Comparison of ENCODE assay signal across 9 cellular contexts in the genomic region with DNA sequence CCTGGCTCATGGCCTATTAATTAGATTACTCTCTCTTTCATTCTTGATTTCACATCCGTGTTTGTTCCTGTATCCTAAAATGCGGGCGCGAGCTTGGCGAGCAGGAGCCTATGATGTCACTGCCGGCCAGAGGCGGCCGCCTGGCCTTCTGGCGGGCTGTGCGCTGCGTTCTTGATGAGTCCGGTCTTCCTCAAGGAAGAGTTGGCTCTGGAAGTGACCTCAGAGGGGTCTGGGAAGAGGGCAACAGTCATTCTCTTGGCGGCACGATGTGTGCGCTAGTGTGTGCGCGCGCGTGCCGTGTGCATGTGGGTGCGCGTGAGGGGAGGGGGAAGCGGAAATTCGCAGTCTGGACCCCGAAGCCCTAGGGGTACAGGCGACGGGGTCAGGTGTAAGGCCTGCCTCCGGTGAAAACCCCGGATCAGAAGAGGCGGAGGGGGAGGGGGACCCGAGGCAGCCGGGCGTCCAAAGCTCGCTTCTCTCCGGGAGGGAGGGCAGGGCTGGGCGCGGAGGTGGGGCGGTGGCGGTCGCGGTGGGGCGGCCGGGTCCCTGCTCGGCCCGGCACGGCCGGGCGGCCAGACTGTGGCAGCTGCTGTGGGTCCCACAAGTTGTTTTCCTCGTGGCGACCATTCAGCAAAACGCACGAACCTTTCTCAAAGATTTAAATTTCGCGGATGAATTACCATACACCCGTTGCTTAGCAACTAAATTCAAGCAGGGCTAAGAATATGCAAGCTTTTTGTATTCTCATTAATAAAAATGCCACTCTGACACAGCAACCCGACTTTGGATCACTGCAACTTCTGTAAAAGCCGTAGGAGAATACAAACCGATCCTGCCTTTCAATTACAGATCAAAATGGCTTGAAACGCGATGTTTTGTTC. TPM values are rescaled to one million over a fixed set of nuclear protein-coding genes. Genes with fewer than 3 reads are reported as not detected.
DNase-seq lines count a peak whose midpoint lies in the region; TF ChIP-seq lines count a peak whose summit lies in the region.
"Had no signal": no experiment of that assay in that cellular context is flagged by ENCODE, and none has a peak within 500 bp of the region (broad histone marks: within the 10 kb centered on the region; RNA-seq: fewer than 3 reads in every experiment).

No MANE protein-coding gene starts in this region.

- no peak overlapping the region for H4K8ac ChIP-seq in trophoblast cell (ENCODE audit: low read depth, low read length)

- no peak overlapping the region for H3K14ac ChIP-seq in trophoblast cell (ENCODE audit: low read length)

- H3K79me1 ChIP-seq in trophoblast cell (ENCODE audit: low read length) = no peaks in the 10 kb centered on the region

- H3K4me3 ChIP-seq in epithelial cell of proximal tubule (ENCODE audit: low read depth, low read length) (peak overlapping the region; percentile 42), trophoblast cell (ENCODE audit: low read depth, low read length) (peak overlapping the region; percentile 55)
- H3K4me3 ChIP-seq: left lung had no signal

- H3K4ac ChIP-seq in trophoblast cell (ENCODE audit: low read depth, low read length) = no peak overlapping the region

- no peak overlapping the region for H3K23ac ChIP-seq in trophoblast cell (ENCODE audit: low read length)

- no peak overlapping the region for H3K18ac ChIP-seq in trophoblast cell (ENCODE audit: low read length)

- peaks cover 3% of the 10 kb centered on the region for H3K9me3 ChIP-seq in trophoblast cell (ENCODE audit: insufficient read depth, low read depth, low read length)
- H3K9me3 ChIP-seq: left lung had no signal

- no peak overlapping the region for H3K27ac ChIP-seq in trophoblast cell (ENCODE audit: low read depth, low read length)
- H3K27ac ChIP-seq: left lung had no signal

- no peak overlapping the region for H2BK120ac ChIP-seq in trophoblast cell (ENCODE audit: insufficient read depth, low read length, poor library complexity)

- peak overlapping the region; percentile 86 for H3K4me2 ChIP-seq in trophoblast cell (ENCODE audit: low read length)

- peaks cover 77% of the 10 kb centered on the region for H3K27me3 ChIP-seq in trophoblast cell (ENCODE audit: insufficient read depth, low read length)

- no peak overlapping the region for H2AK5ac ChIP-seq in trophoblast cell (ENCODE audit: low read length)

- no peak overlapping the region for H2BK12ac ChIP-seq in trophoblast cell (ENCODE audit: low read length)

- H3K36me3 ChIP-seq in trophoblast cell (ENCODE audit: control insufficient read depth in 1 of 2, insufficient read depth in 2 of 2, low read length in 2 of 2) = no peaks in the 10 kb centered on the region
- H3K36me3 ChIP-seq: left lung had no signal

- no peak overlapping the region for H4K91ac ChIP-seq in trophoblast cell (ENCODE audit: low read depth, low read length)

- no CpG with 5 or more reads among the region's 60 CpGs for WGBS in trophoblast cell (ENCODE audit: extremely low coverage, insufficient coverage, insufficient read length)

- no peak overlapping the region for H4K12ac ChIP-seq in trophoblast cell (ENCODE audit: low read depth, low read length)

- TF ChIP-seq CTCF in epithelial cell of proximal tubule (conservative IDR thresholded peaks at IDR 0.05; ENCODE audit: low read depth, low read length) = no peak

- peaks cover 3 to 4% of the 10 kb centered on the region in 2 experiments for H3K4me1 ChIP-seq in trophoblast cell (ENCODE audit: control insufficient read depth in 1 of 2, insufficient read depth in 2 of 2, low read length in 2 of 2)

- no peaks in the 10 kb centered on the region for H3K79me2 ChIP-seq in trophoblast cell (ENCODE audit: control insufficient read depth, insufficient read depth, low read length, poor library complexity)

- H3K9ac ChIP-seq in trophoblast cell (ENCODE audit: low read length) = no peak overlapping the region

- no peak overlapping the region for H2BK5ac ChIP-seq in trophoblast cell (ENCODE audit: low read depth, low read length, poor library complexity)

- peak overlapping the region; percentile 20 for H2AFZ ChIP-seq in trophoblast cell (ENCODE audit: insufficient read depth, low read length, poor library complexity)

- DNase-seq in ELF-1 (ENCODE audit: low read depth, low spot score) (peak; percentile 81), NCI-H345 treated with DMSO at 0.1 percent for 48 hours (lab: John Stamatoyannopoulos, UW; ENCODE audit: unreplicated experiment) (peak; percentile 63), epithelial cell of proximal tubule (ENCODE audit: low read depth) (no peak), trophoblast cell (peak; percentile 9 to 16), COR-L47 (lab: John Stamatoyannopoulos, UW) (no peak), Kasumi-1 (lab: John Stamatoyannopoulos, UW) (no peak), SIG-M5 (lab: John Stamatoyannopoulos, UW) (no peak)

RNA-seq across cellular contexts. Expression of gene POU3F3, which starts 8.4 kb away (rescaled TPM):
- 22.1 and 34.0 TPM in 2 replicates for total RNA-seq in epithelial cell of proximal tubule
- polyA plus RNA-seq in trophoblast cell (2013) = 0.04 TPM in 2 replicates
- total RNA-seq: left lung, MCF 10A had no signal

Comparison
In these comparisons a context has a peak if more than half of its experiments do, and no peak if none do; other contexts are left out.
1. DNase-seq: peak in ELF-1 (single experiment), NCI-H345 treated with DMSO at 0.1 percent for 48 hours (single experiment) and trophoblast cell (2 of 2); none in epithelial cell of proximal tubule (single experiment), COR-L47 (single experiment), Kasumi-1 (0 of 2) and SIG-M5 (single experiment).